Comparison of ENCODE assay signal across 28 cellular contexts in genomic region chr6:160374836-160375560, GRCh38. TPM values are rescaled to one million over a fixed set of nuclear protein-coding genes. Genes with fewer than 3 reads are reported as not detected.
DNase-seq lines count a peak whose midpoint lies in the region; ATAC-seq, FAIRE-seq and TF ChIP-seq lines count a peak whose summit lies in the region.
"Had no signal": no experiment of that assay in that cellular context is flagged by ENCODE, and none has a peak within 500 bp of the region (broad histone marks: within the 10 kb centered on the region; RNA-seq: fewer than 3 reads in every experiment).

No MANE protein-coding gene starts in this region.

- H3K4me1 ChIP-seq in lower lobe of right lung (peaks cover 11% of the 10 kb centered on the region), upper lobe of right lung (no peaks in the 10 kb centered on the region)
- H3K4me1 ChIP-seq: SJSA1 had no signal

- H3K9me3 ChIP-seq in lower lobe of right lung = no peaks in the 10 kb centered on the region
- no peaks in the 10 kb centered on the region for H3K9me3 ChIP-seq in upper lobe of right lung
- H3K9me3 ChIP-seq: SJSA1 had no signal

- FAIRE-seq in bronchial epithelial cell (lab: Jason Lieb, UNC) = peak; percentile 88
- FAIRE-seq: GM12891 had no signal

- H3K27ac ChIP-seq in C4-2B = peak overlapping the region; percentile 40
- H3K27ac ChIP-seq in lower lobe of right lung = no peak overlapping the region
- peak overlapping the region; percentile 33 for H3K27ac ChIP-seq in upper lobe of right lung
- H3K27ac ChIP-seq: SJSA1 had no signal

- H3K36me3 ChIP-seq in bronchial epithelial cell (ENCODE audit: control insufficient read depth, insufficient read depth, low read length) (peaks cover under 1% of the 10 kb centered on the region), lower lobe of right lung (no peaks in the 10 kb centered on the region), upper lobe of right lung (no peaks in the 10 kb centered on the region)
- H3K36me3 ChIP-seq: SJSA1 had no signal

- intact Hi-C loops in lower lobe of right lung (cut with DNase I) = no loop called here
- intact Hi-C loops in upper lobe of right lung (cut with DNase I) = no loop called here

- ATAC-seq in lower lobe of right lung (peak; percentile 6 to 28), upper lobe of right lung (peak; percentile 40), HG03135 (IDR thresholded peaks at IDR 0.05; ENCODE audit: unreplicated experiment) (no peak)
- ATAC-seq: CD8-positive, alpha-beta T cell; HCT116; PC-3 had no signal

- TF ChIP-seq CTCF in C4-2B (conservative IDR thresholded peaks at IDR 0.05) (no peak), bronchial epithelial cell (IDR thresholded peaks at IDR 0.05; ENCODE audit: insufficient read depth, low read length, severe bottlenecking) (no peak), lower lobe of right lung (IDR thresholded peaks at IDR 0.05) (no peak), upper lobe of right lung (IDR thresholded peaks at IDR 0.05) (no peak)

- H3K27me3 ChIP-seq in bronchial epithelial cell (ENCODE audit: control insufficient read depth, insufficient read depth, low read length) (no peaks in the 10 kb centered on the region), lower lobe of right lung (ENCODE audit: low read depth) (no peaks in the 10 kb centered on the region), upper lobe of right lung (no peaks in the 10 kb centered on the region)

- H3K4me3 ChIP-seq in bronchial epithelial cell (ENCODE audit: low read depth, low read length) (no peak overlapping the region), lower lobe of right lung (no peak overlapping the region), upper lobe of right lung (no peak overlapping the region)
- H3K4me3 ChIP-seq: SJSA1 had no signal

- DNase-seq in bronchial epithelial cell (ENCODE audit: low read depth) = no peak
- DNase-seq in lower lobe of right lung = no peak
- DNase-seq in upper lobe of right lung = no peak
- no peak for DNase-seq in activated naive CD4-positive, alpha-beta T cell treated with Interleukin-2 at 50 U/mL for 16 hours
- no peak for DNase-seq in NCI-H345 treated with DMSO at 0.1 percent for 48 hours (lab: John Stamatoyannopoulos, UW; ENCODE audit: unreplicated experiment)
- DNase-seq: C1 segment of cervical spinal cord; CD8-positive, alpha-beta T cell; DMS 273 treated with DMSO at 0.1 percent for 48 hours; DMS79; EL; GDM1; Karpas-422; NCI-H1092 treated with DMSO at 0.1 percent for 48 hours; NCI-H1436; NCI-H187; NCI-H2081 treated with DMSO at 0.1 percent for 48 hours; NCI-H2171; NCI-H226; NCI-H510A treated with DMSO at 0.1 percent for 48 hours; PC-3; Right ventricle myocardium superior had no signal

RNA-seq across cellular contexts. Expression of gene SLC22A3, which starts 26.8 kb away (rescaled TPM):
- 8.2 and 8.6 TPM in 2 replicates for total RNA-seq in bronchial epithelial cell
- total RNA-seq in lower lobe of right lung = 37.7 TPM
- 30.6 TPM for total RNA-seq in upper lobe of right lung
- total RNA-seq: A673; CD8-positive, alpha-beta T cell; H4; SJSA1 had no signal
